In genomic region chr16:87173294-87173883, GRCh38 we compare ENCODE assay signal across 22 cellular contexts.
"Had no signal": no experiment of that assay in that cellular context is flagged by ENCODE, and none has a peak within 500 bp of the region (broad histone marks: within the 10 kb centered on the region; RNA-seq: fewer than 3 reads in every experiment).

No MANE protein-coding gene starts in this region.

- ATAC-seq: activated CD4-positive, CD25-positive, alpha-beta regulatory T cell treated with anti-CD3 and anti-CD28 coated beads, Interleukin-2, amount 50 U/mL, for 24 hours; activated CD8-positive, alpha-beta T cell treated with anti-CD3 and anti-CD28 coated beads, Interleukin-2, amount 10 ng/mL, durations not matched to agents 7 days and 5 days; activated T-cell treated with anti-CD3 and anti-CD28 coated beads, Interleukin-2, amount 50 U/mL, for 4 hours; gastroesophageal sphincter; naive thymus-derived CD4-positive, alpha-beta T cell; pancreas; sciatic nerve; stimulated activated memory B cell treated with anti-CD40 and anti-IgM and Interleukin-4, amounts not matched to agents 10 μg/mL and 1 μg/mL and 100 μg/mL, for 72 hours had no signal

- H3K4me1 ChIP-seq: pancreas, upper lobe of left lung had no signal

- H3K4me3 Mint-ChIP-seq: activated CD4-positive, alpha-beta T cell treated with anti-CD3 and anti-CD28 coated beads, Interleukin-2, amount 10 ng/mL, durations not matched to agents 7 days and 5 days; activated CD8-positive, alpha-beta T cell treated with anti-CD3 and anti-CD28 coated beads, Interleukin-2, amount 10 ng/mL, durations not matched to agents 7 days and 5 days; activated naive CD4-positive, alpha-beta T cell treated with anti-CD3 and anti-CD28 coated beads, Interleukin-2, amount 10 ng/mL, durations not matched to agents 7 days and 5 days; activated T-cell treated with anti-CD3 and anti-CD28 coated beads, Interleukin-2, amount 50 U/mL, for 4 hours; immature natural killer cell; naive thymus-derived CD4-positive, alpha-beta T cell; neural progenitor cell; stimulated activated memory B cell treated with anti-CD40 and anti-IgM and Interleukin-4, amounts not matched to agents 10 μg/mL and 1 μg/mL and 100 μg/mL, for 72 hours had no signal

- H3K27me3 ChIP-seq: cardiac muscle cell, neural progenitor cell, pancreas, upper lobe of left lung had no signal

- DNase-seq: activated CD4-positive, alpha-beta T cell treated with anti-CD3 and anti-CD28 coated beads, Interleukin-2, amount 10 ng/mL, durations not matched to agents 7 days and 5 days; activated CD8-positive, alpha-beta T cell treated with anti-CD3 and anti-CD28 coated beads, Interleukin-2, amount 10 ng/mL, durations not matched to agents 7 days and 5 days; activated naive CD4-positive, alpha-beta T cell treated with anti-CD3 and anti-CD28 coated beads, Interleukin-2, amount 10 ng/mL, durations not matched to agents 7 days and 5 days; activated T-cell treated with anti-CD3 and anti-CD28 coated beads, Interleukin-2, amount 50 U/mL, for 4 hours; dorsolateral prefrontal cortex; heart left ventricle; immature natural killer cell; kidney glomerular epithelial cell; naive thymus-derived CD4-positive, alpha-beta T cell; pancreas; spleen; stimulated activated CD4-positive, alpha-beta T cell treated with anti-CD3 and anti-CD28 coated beads, Interleukin-4, amount 100 ng/mL, for 4 hours; T1000 had no signal

- H3K9me3 Mint-ChIP-seq: activated CD4-positive, alpha-beta T cell treated with anti-CD3 and anti-CD28 coated beads, Interleukin-2, amount 10 ng/mL, durations not matched to agents 7 days and 5 days; activated T-cell treated with anti-CD3 and anti-CD28 coated beads, Interleukin-2, amount 50 U/mL, for 4 hours; immature natural killer cell; neural progenitor cell; stimulated activated memory B cell treated with anti-CD40 and anti-IgM and Interleukin-4, amounts not matched to agents 10 μg/mL and 1 μg/mL and 100 μg/mL, for 72 hours had no signal

- H3K4me3 ChIP-seq: cardiac muscle cell, dorsolateral prefrontal cortex, gastroesophageal sphincter, heart left ventricle, neural progenitor cell, pancreas, spleen, thoracic aorta, upper lobe of left lung had no signal

- H3K27ac ChIP-seq: cardiac muscle cell, dorsolateral prefrontal cortex, epithelial cell of prostate, gastroesophageal sphincter, heart left ventricle, neural progenitor cell, pancreas, spleen, thoracic aorta, upper lobe of left lung had no signal

- H2AFZ ChIP-seq: neural progenitor cell had no signal

- H3K36me3 ChIP-seq: cardiac muscle cell, gastroesophageal sphincter, heart left ventricle, neural progenitor cell, pancreas, spleen, thoracic aorta, upper lobe of left lung had no signal

- H3K27ac Mint-ChIP-seq: activated CD4-positive, alpha-beta T cell treated with anti-CD3 and anti-CD28 coated beads, Interleukin-2, amount 10 ng/mL, durations not matched to agents 7 days and 5 days; activated CD8-positive, alpha-beta T cell treated with anti-CD3 and anti-CD28 coated beads, Interleukin-2, amount 10 ng/mL, durations not matched to agents 7 days and 5 days; activated naive CD4-positive, alpha-beta T cell treated with anti-CD3 and anti-CD28 coated beads, Interleukin-2, amount 10 ng/mL, durations not matched to agents 7 days and 5 days; immature natural killer cell; naive thymus-derived CD4-positive, alpha-beta T cell; neural progenitor cell; stimulated activated memory B cell treated with anti-CD40 and anti-IgM and Interleukin-4, amounts not matched to agents 10 μg/mL and 1 μg/mL and 100 μg/mL, for 72 hours had no signal

- H3K36me3 Mint-ChIP-seq: activated naive CD4-positive, alpha-beta T cell treated with anti-CD3 and anti-CD28 coated beads, Interleukin-2, amount 10 ng/mL, durations not matched to agents 7 days and 5 days; immature natural killer cell; naive thymus-derived CD4-positive, alpha-beta T cell; neural progenitor cell; stimulated activated memory B cell treated with anti-CD40 and anti-IgM and Interleukin-4, amounts not matched to agents 10 μg/mL and 1 μg/mL and 100 μg/mL, for 72 hours had no signal

- H3K27me3 Mint-ChIP-seq: activated CD4-positive, alpha-beta T cell treated with anti-CD3 and anti-CD28 coated beads, Interleukin-2, amount 10 ng/mL, durations not matched to agents 7 days and 5 days had no signal

- H3K4me2 ChIP-seq: neural progenitor cell had no signal

- H3K4me1 Mint-ChIP-seq: activated CD4-positive, alpha-beta T cell treated with anti-CD3 and anti-CD28 coated beads, Interleukin-2, amount 10 ng/mL, durations not matched to agents 7 days and 5 days; activated naive CD4-positive, alpha-beta T cell treated with anti-CD3 and anti-CD28 coated beads, Interleukin-2, amount 10 ng/mL, durations not matched to agents 7 days and 5 days; immature natural killer cell; stimulated activated memory B cell treated with anti-CD40 and anti-IgM and Interleukin-4, amounts not matched to agents 10 μg/mL and 1 μg/mL and 100 μg/mL, for 72 hours had no signal

- H3K9ac ChIP-seq: neural progenitor cell had no signal

- H3K9me3 ChIP-seq: gastroesophageal sphincter, heart left ventricle, pancreas, spleen, thoracic aorta, upper lobe of left lung had no signal
